Comparison of ENCODE assay signal across 12 cellular contexts in the genomic region with DNA sequence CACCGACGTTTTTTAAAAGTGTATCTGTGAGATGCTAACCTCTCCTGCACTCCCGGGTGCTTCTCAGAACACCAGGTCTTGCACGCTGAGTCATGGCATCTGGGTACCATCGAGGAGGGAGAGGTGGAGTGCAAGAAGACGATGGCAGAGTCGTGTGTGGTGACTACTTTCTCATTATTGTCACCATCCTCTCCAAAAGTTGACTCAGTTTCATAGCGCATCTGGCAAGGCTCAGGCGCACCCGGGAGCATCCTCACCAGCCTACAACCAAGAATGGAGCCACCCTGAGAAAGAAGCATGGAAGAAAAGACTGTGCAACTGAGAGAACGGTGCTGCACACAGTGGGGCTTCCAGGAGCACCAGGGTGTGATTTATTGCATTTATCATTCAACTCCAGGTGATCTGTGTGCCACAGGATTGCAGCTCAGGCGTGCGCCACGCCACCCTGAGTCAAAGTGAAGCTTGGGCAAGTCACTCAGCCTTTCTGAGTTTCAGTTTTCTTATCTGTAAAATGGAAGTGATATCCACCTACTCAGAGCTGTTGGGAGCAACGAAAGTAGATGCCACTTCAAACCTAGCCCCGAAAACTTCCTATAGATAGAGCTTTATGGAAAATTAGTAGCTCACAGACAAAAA.
A peak's percentile ranks its signal among the peaks of the same experiment; 100 is the strongest.
DNase-seq lines count a peak whose midpoint lies in the region; ATAC-seq and TF ChIP-seq lines count a peak whose summit lies in the region.
"Had no signal": no experiment of that assay in that cellular context is flagged by ENCODE, and none has a peak within 500 bp of the region (broad histone marks: within the 10 kb centered on the region; RNA-seq: fewer than 3 reads in every experiment).

No MANE protein-coding gene starts in this region.

- DNase-seq in activated CD8-positive, alpha-beta T cell treated with anti-CD3 and anti-CD28 coated beads for 36 hours: peak; percentile 73
- no peak for DNase-seq in activated CD8-positive, alpha-beta T cell treated with anti-CD3 and anti-CD28 coated beads, Interleukin-2, amount 10 ng/mL, durations not matched to agents 7 days and 5 days
- peak; percentile 61 for DNase-seq in T-helper 2 cell treated with Interferon-gamma antibody and Interleukin-4, amounts not matched to agents 5 μg/mL and 100 μg/mL, for 36 hours (ENCODE audit: low spot score)
- DNase-seq in mesenteric fat pad (ENCODE audit: low spot score) (peak; percentile 49), Right ventricle myocardium inferior (ENCODE audit: missing footprints) (no peak), NK-92 (lab: John Stamatoyannopoulos, UW; ENCODE audit: unreplicated experiment) (no peak), occipital lobe (lab: John Stamatoyannopoulos, UW) (no peak)
- peak; percentile 15 to 76 for DNase-seq in stimulated activated effector memory CD8-positive, alpha-beta T cell treated with anti-CD3 and anti-CD28 coated beads, Interleukin-12 subunit alpha, Interleukin-12 subunit beta, amount 100 ng/mL, for 72 hours (ENCODE audit: low spot score in 2 of 2)
- DNase-seq: NCI-H526, SJCRH30 had no signal

- peaks cover 19% of the 10 kb centered on the region for H3K9me3 Mint-ChIP-seq in activated CD8-positive, alpha-beta T cell treated with anti-CD3 and anti-CD28 coated beads for 36 hours
- peaks cover 21% of the 10 kb centered on the region for H3K9me3 Mint-ChIP-seq in activated CD8-positive, alpha-beta T cell treated with anti-CD3 and anti-CD28 coated beads, Interleukin-2, amount 10 ng/mL, durations not matched to agents 7 days and 5 days (ENCODE audit: insufficient read depth)
- H3K9me3 Mint-ChIP-seq in T-helper 2 cell treated with Interferon-gamma antibody and Interleukin-4, amounts not matched to agents 5 μg/mL and 100 μg/mL, for 36 hours: peaks cover 23% of the 10 kb centered on the region
- peaks cover 13% of the 10 kb centered on the region for H3K9me3 Mint-ChIP-seq in stimulated activated effector memory CD8-positive, alpha-beta T cell treated with anti-CD3 and anti-CD28 coated beads, Interleukin-12 subunit alpha, Interleukin-12 subunit beta, amount 100 ng/mL, for 72 hours

- H3K4me3 Mint-ChIP-seq in activated CD8-positive, alpha-beta T cell treated with anti-CD3 and anti-CD28 coated beads for 36 hours: no peak overlapping the region
- no peak overlapping the region for H3K4me3 Mint-ChIP-seq in activated CD8-positive, alpha-beta T cell treated with anti-CD3 and anti-CD28 coated beads, Interleukin-2, amount 10 ng/mL, durations not matched to agents 7 days and 5 days
- peak overlapping the region; percentile 41 for H3K4me3 Mint-ChIP-seq in T-helper 2 cell treated with Interferon-gamma antibody and Interleukin-4, amounts not matched to agents 5 μg/mL and 100 μg/mL, for 36 hours
- peak overlapping the region; percentile 27 for H3K4me3 Mint-ChIP-seq in stimulated activated effector memory CD8-positive, alpha-beta T cell treated with anti-CD3 and anti-CD28 coated beads, Interleukin-12 subunit alpha, Interleukin-12 subunit beta, amount 100 ng/mL, for 72 hours
- H3K4me3 Mint-ChIP-seq: nephron had no signal

- peaks cover 14% of the 10 kb centered on the region for H3K4me1 Mint-ChIP-seq in activated CD8-positive, alpha-beta T cell treated with anti-CD3 and anti-CD28 coated beads for 36 hours (ENCODE audit: low read depth)
- H3K4me1 Mint-ChIP-seq in activated CD8-positive, alpha-beta T cell treated with anti-CD3 and anti-CD28 coated beads, Interleukin-2, amount 10 ng/mL, durations not matched to agents 7 days and 5 days (ENCODE audit: low read depth): peaks cover 5% of the 10 kb centered on the region
- H3K4me1 Mint-ChIP-seq in T-helper 2 cell treated with Interferon-gamma antibody and Interleukin-4, amounts not matched to agents 5 μg/mL and 100 μg/mL, for 36 hours (ENCODE audit: low read depth): peaks cover 7% of the 10 kb centered on the region
- peaks cover 27% of the 10 kb centered on the region for H3K4me1 Mint-ChIP-seq in stimulated activated effector memory CD8-positive, alpha-beta T cell treated with anti-CD3 and anti-CD28 coated beads, Interleukin-12 subunit alpha, Interleukin-12 subunit beta, amount 100 ng/mL, for 72 hours

- peaks cover 27% of the 10 kb centered on the region for H3K27me3 Mint-ChIP-seq in activated CD8-positive, alpha-beta T cell treated with anti-CD3 and anti-CD28 coated beads for 36 hours
- H3K27me3 Mint-ChIP-seq in activated CD8-positive, alpha-beta T cell treated with anti-CD3 and anti-CD28 coated beads, Interleukin-2, amount 10 ng/mL, durations not matched to agents 7 days and 5 days (ENCODE audit: low read depth): peaks cover 14% of the 10 kb centered on the region
- peaks cover 11% of the 10 kb centered on the region for H3K27me3 Mint-ChIP-seq in T-helper 2 cell treated with Interferon-gamma antibody and Interleukin-4, amounts not matched to agents 5 μg/mL and 100 μg/mL, for 36 hours (ENCODE audit: low read depth)

- CTCF ChIA-PET in activated CD8-positive, alpha-beta T cell treated with anti-CD3 and anti-CD28 coated beads for 36 hours (lab: Charles Lee): interaction anchor here (0.7 to 0.9 kb wide), 4 partner anchors 12 to 254 kb away, joined by 3 to 4 read pairs (median 3); no protein-coding TSS in a partner anchor
- CTCF ChIA-PET in activated CD8-positive, alpha-beta T cell treated with anti-CD3 and anti-CD28 coated beads, Interleukin-2, amount 10 ng/mL, durations not matched to agents 7 days and 5 days (lab: Charles Lee): no interaction called here

- peak; percentile 84 for ATAC-seq in activated CD8-positive, alpha-beta T cell treated with anti-CD3 and anti-CD28 coated beads for 36 hours
- no peak for ATAC-seq in activated CD8-positive, alpha-beta T cell treated with anti-CD3 and anti-CD28 coated beads, Interleukin-2, amount 10 ng/mL, durations not matched to agents 7 days and 5 days
- peak; percentile 93 for ATAC-seq in stimulated activated effector memory CD8-positive, alpha-beta T cell treated with anti-CD3 and anti-CD28 coated beads, Interleukin-12 subunit alpha, Interleukin-12 subunit beta, amount 100 ng/mL, for 72 hours
- no peak for ATAC-seq in Right ventricle myocardium inferior
- ATAC-seq: left cardiac atrium had no signal

- POLR2A ChIA-PET in activated CD8-positive, alpha-beta T cell treated with anti-CD3 and anti-CD28 coated beads for 36 hours (lab: Charles Lee): interaction anchor here (1.0 kb wide), 1 partner anchor 12 kb away, joined by 3 read pairs; no protein-coding TSS in a partner anchor
- POLR2A ChIA-PET in activated CD8-positive, alpha-beta T cell treated with anti-CD3 and anti-CD28 coated beads, Interleukin-2, amount 10 ng/mL, durations not matched to agents 7 days and 5 days (lab: Charles Lee): no interaction called here

- intact Hi-C loops in activated CD8-positive, alpha-beta T cell treated with anti-CD3 and anti-CD28 coated beads for 36 hours (cut with micrococcal nuclease): no loop called here
- intact Hi-C loops in Right ventricle myocardium inferior (cut with DNase I): no loop called here

- H3K36me3 Mint-ChIP-seq in activated CD8-positive, alpha-beta T cell treated with anti-CD3 and anti-CD28 coated beads for 36 hours (ENCODE audit: low read depth): peaks cover 8% of the 10 kb centered on the region
- H3K36me3 Mint-ChIP-seq in activated CD8-positive, alpha-beta T cell treated with anti-CD3 and anti-CD28 coated beads, Interleukin-2, amount 10 ng/mL, durations not matched to agents 7 days and 5 days (ENCODE audit: low read depth): peaks cover 7% of the 10 kb centered on the region
- H3K36me3 Mint-ChIP-seq in T-helper 2 cell treated with Interferon-gamma antibody and Interleukin-4, amounts not matched to agents 5 μg/mL and 100 μg/mL, for 36 hours (ENCODE audit: low read depth): no peaks in the 10 kb centered on the region
- no peaks in the 10 kb centered on the region for H3K36me3 Mint-ChIP-seq in stimulated activated effector memory CD8-positive, alpha-beta T cell treated with anti-CD3 and anti-CD28 coated beads, Interleukin-12 subunit alpha, Interleukin-12 subunit beta, amount 100 ng/mL, for 72 hours

- no peak for TF ChIP-seq CTCF in activated CD8-positive, alpha-beta T cell treated with anti-CD3 and anti-CD28 coated beads for 36 hours (IDR thresholded peaks at IDR 0.05)

- H3K27ac Mint-ChIP-seq in activated CD8-positive, alpha-beta T cell treated with anti-CD3 and anti-CD28 coated beads for 36 hours: no peak overlapping the region
- no peak overlapping the region for H3K27ac Mint-ChIP-seq in activated CD8-positive, alpha-beta T cell treated with anti-CD3 and anti-CD28 coated beads, Interleukin-2, amount 10 ng/mL, durations not matched to agents 7 days and 5 days
- no peak overlapping the region for H3K27ac Mint-ChIP-seq in T-helper 2 cell treated with Interferon-gamma antibody and Interleukin-4, amounts not matched to agents 5 μg/mL and 100 μg/mL, for 36 hours
- H3K27ac Mint-ChIP-seq in stimulated activated effector memory CD8-positive, alpha-beta T cell treated with anti-CD3 and anti-CD28 coated beads, Interleukin-12 subunit alpha, Interleukin-12 subunit beta, amount 100 ng/mL, for 72 hours: peak overlapping the region; percentile 58
- H3K27ac Mint-ChIP-seq: nephron had no signal

Comparison
In these comparisons a context has a peak if more than half of its experiments do, and no peak if none do; other contexts are left out.
1. ATAC-seq: peak in activated CD8-positive, alpha-beta T cell treated with anti-CD3 and anti-CD28 coated beads for 36 hours (single experiment) and stimulated activated effector memory CD8-positive, alpha-beta T cell treated with anti-CD3 and anti-CD28 coated beads, Interleukin-12 subunit alpha, Interleukin-12 subunit beta, amount 100 ng/mL, for 72 hours (single experiment); none in activated CD8-positive, alpha-beta T cell treated with anti-CD3 and anti-CD28 coated beads, Interleukin-2, amount 10 ng/mL, durations not matched to agents 7 days and 5 days (single experiment) and Right ventricle myocardium inferior (single experiment).
2. DNase-seq: peak in activated CD8-positive, alpha-beta T cell treated with anti-CD3 and anti-CD28 coated beads for 36 hours (single experiment), T-helper 2 cell treated with Interferon-gamma antibody and Interleukin-4, amounts not matched to agents 5 μg/mL and 100 μg/mL, for 36 hours (single experiment), mesenteric fat pad (single experiment) and stimulated activated effector memory CD8-positive, alpha-beta T cell treated with anti-CD3 and anti-CD28 coated beads, Interleukin-12 subunit alpha, Interleukin-12 subunit beta, amount 100 ng/mL, for 72 hours (2 of 2); none in activated CD8-positive, alpha-beta T cell treated with anti-CD3 and anti-CD28 coated beads, Interleukin-2, amount 10 ng/mL, durations not matched to agents 7 days and 5 days (single experiment), Right ventricle myocardium inferior (single experiment), NK-92 (single experiment) and occipital lobe (single experiment).
3. H3K4me3 Mint-ChIP-seq: peak in T-helper 2 cell treated with Interferon-gamma antibody and Interleukin-4, amounts not matched to agents 5 μg/mL and 100 μg/mL, for 36 hours (single experiment) and stimulated activated effector memory CD8-positive, alpha-beta T cell treated with anti-CD3 and anti-CD28 coated beads, Interleukin-12 subunit alpha, Interleukin-12 subunit beta, amount 100 ng/mL, for 72 hours (single experiment); none in activated CD8-positive, alpha-beta T cell treated with anti-CD3 and anti-CD28 coated beads for 36 hours (single experiment) and activated CD8-positive, alpha-beta T cell treated with anti-CD3 and anti-CD28 coated beads, Interleukin-2, amount 10 ng/mL, durations not matched to agents 7 days and 5 days (single experiment).